16 cellular contexts compared by ENCODE assay signal in genomic region chr10:52442576-52442975, GRCh38.
DNase-seq lines count a peak whose midpoint lies in the region; ATAC-seq, FAIRE-seq and TF ChIP-seq lines count a peak whose summit lies in the region.
"Had no signal": no experiment of that assay in that cellular context is flagged by ENCODE, and none has a peak within 500 bp of the region (broad histone marks: within the 10 kb centered on the region; RNA-seq: fewer than 3 reads in every experiment).

No MANE protein-coding gene starts in this region.

- H3K27ac ChIP-seq in PC-3 (ENCODE audit: low read length) (peak overlapping the region; percentile 82), epithelial cell of prostate (peak overlapping the region; percentile 97), kidney (ENCODE audit: low read depth in 2 of 2, low read length in 2 of 2) (no peak overlapping the region)
- H3K27ac ChIP-seq: ascending aorta, SJCRH30 had no signal

- POLR2A ChIA-PET in PC-3 (lab: Charles Lee; ENCODE audit: unreplicated experiment) = interaction anchor here (0.6 to 1.6 kb wide), 6 partner anchors 22 to 128 kb away, joined by 3 to 12 read pairs (median 5); partner anchors contain the start of gene DKK1

- no peak for FAIRE-seq in kidney (lab: Jason Lieb, UNC)
- FAIRE-seq: TTC549 had no signal

- H3K4me1 ChIP-seq in PC-3 (ENCODE audit: insufficient read depth, low read length) (peaks cover 51% of the 10 kb centered on the region), kidney (ENCODE audit: control insufficient read depth in 1 of 2, insufficient read depth in 1 of 2, low read depth in 1 of 2, low read length in 2 of 2) (no peaks in the 10 kb centered on the region)
- H3K4me1 ChIP-seq: ascending aorta, SJCRH30 had no signal

- no peaks in the 10 kb centered on the region for H4K20me1 ChIP-seq in PC-3 (ENCODE audit: low read length)

- H3K9ac ChIP-seq in PC-3 (ENCODE audit: low read length) (peak overlapping the region; percentile 71), kidney (ENCODE audit: low read length in 2 of 2) (no peak overlapping the region)

- H3F3A ChIP-seq in PC-3 (ENCODE audit: low read length, unreplicated experiment) = peaks cover 28% of the 10 kb centered on the region

- H3K4me2 ChIP-seq in PC-3 (ENCODE audit: low read length) = peak overlapping the region; percentile 70

- DNase-seq in Daoy (ENCODE audit: low read depth) = peak; percentile 6
- peak; percentile 59 for DNase-seq in PC-3
- peak; percentile 46 for DNase-seq in epithelial cell of prostate (ENCODE audit: low read depth, low spot score)
- peak; percentile 23 for DNase-seq in retinal pigment epithelial cell (ENCODE audit: low read depth)
- DNase-seq in kidney = no peak
- DNase-seq in NOMO-1 treated with dmso at 0.1 percent for 144 hours (lab: John Stamatoyannopoulos, UW; ENCODE audit: unreplicated experiment) = no peak
- no peak for DNase-seq in DMS114 treated with DMSO at 0.1 percent for 48 hours (lab: John Stamatoyannopoulos, UW; ENCODE audit: unreplicated experiment)
- DNase-seq: activated CD8-positive, alpha-beta T cell treated with anti-CD3 and anti-CD28 coated beads for 36 hours; effector CD4-positive, alpha-beta T cell; left colon; NCI-H1048; NCI-H2171; SJCRH30 had no signal

- intact Hi-C loops in PC-3 (cut with micrococcal nuclease) = loop anchor here (10.0 kb wide), 1 partner anchor 412 kb away; no protein-coding TSS in a partner anchor
- intact Hi-C loops in kidney (cut with DNase I) = no loop called here

- no peaks in the 10 kb centered on the region for H3K9me3 ChIP-seq in PC-3 (ENCODE audit: low read length)
- no peaks in the 10 kb centered on the region for H3K9me3 ChIP-seq in kidney (ENCODE audit: control insufficient read depth in 1 of 2, low read length in 2 of 2)
- H3K9me3 ChIP-seq: ascending aorta, SJCRH30 had no signal

- ATAC-seq in PC-3 (peak; percentile 0; the same call in 1 of the 2 replicates), GM18519 (IDR thresholded peaks at IDR 0.05; ENCODE audit: low FRiP score, unreplicated experiment) (no peak)
- ATAC-seq: activated CD8-positive, alpha-beta T cell treated with anti-CD3 and anti-CD28 coated beads for 36 hours; left colon had no signal

- TF ChIP-seq CTCF in PC-3 (conservative IDR thresholded peaks at IDR 0.05; ENCODE audit: low read depth, low read length) (no peak), retinal pigment epithelial cell (conservative IDR thresholded peaks at IDR 0.05; ENCODE audit: low read depth, low read length) (no peak), kidney (IDR thresholded peaks at IDR 0.05; ENCODE audit: borderline replicate concordance, extremely low read depth, insufficient read depth) (no peak)

- H2AFZ ChIP-seq in PC-3 (ENCODE audit: low read length) = no peak overlapping the region

- no TSS peak for BruUV-seq in PC-3 (replicated peaks; lab: Mats Ljungman, UMichigan)

- no peaks in the 10 kb centered on the region for H3K9me2 ChIP-seq in PC-3 (replicated peaks; ENCODE audit: low read length)

- H3K4me3 ChIP-seq in PC-3 (ENCODE audit: low read length) = peak overlapping the region; percentile 36
- no peak overlapping the region for H3K4me3 ChIP-seq in retinal pigment epithelial cell (ENCODE audit: low read length)
- no peak overlapping the region for H3K4me3 ChIP-seq in kidney (ENCODE audit: low read length in 2 of 2)
- H3K4me3 ChIP-seq: ascending aorta, SJCRH30 had no signal

- CTCF ChIA-PET in PC-3 (lab: Charles Lee) = interaction anchor here (1.5 to 1.7 kb wide), 3 partner anchors 45 to 128 kb away, joined by 5 to 8 read pairs (median 8); partner anchors contain the start of gene DKK1

- no peaks in the 10 kb centered on the region for H3K27me3 ChIP-seq in PC-3 (ENCODE audit: low read length)
- H3K27me3 ChIP-seq: ascending aorta, SJCRH30 had no signal

- peaks cover 26% of the 10 kb centered on the region for H3K79me2 ChIP-seq in PC-3 (ENCODE audit: low read length)

- H3K36me3 ChIP-seq in PC-3 (ENCODE audit: low read depth, low read length) (peaks cover 4% of the 10 kb centered on the region; the same call in 1 of the 2 replicates), kidney (ENCODE audit: control insufficient read depth in 1 of 2, insufficient read depth in 2 of 2, low read length in 2 of 2) (no peaks in the 10 kb centered on the region)
- H3K36me3 ChIP-seq: ascending aorta, SJCRH30 had no signal

Comparison
In these comparisons a context has a peak if more than half of its experiments do, and no peak if none do; other contexts are left out.
1. DNase-seq: peak in Daoy (single experiment), PC-3 (single experiment), epithelial cell of prostate (single experiment) and retinal pigment epithelial cell (single experiment); none in kidney (single experiment), NOMO-1 treated with dmso at 0.1 percent for 144 hours (single experiment) and DMS114 treated with DMSO at 0.1 percent for 48 hours (single experiment).
2. H3K27ac ChIP-seq: peak in PC-3 (single experiment) and epithelial cell of prostate (single experiment); none in kidney (0 of 2).